ENCODE assay signal across 8 cellular contexts in genomic region chr19:3243851-3244700, GRCh38. TPM values are rescaled to one million over a fixed set of nuclear protein-coding genes. Genes with fewer than 3 reads are reported as not detected.
DNase-seq lines count a peak whose midpoint lies in the region; ATAC-seq, FAIRE-seq and TF ChIP-seq lines count a peak whose summit lies in the region.

No MANE protein-coding gene starts in this region.

- no peak overlapping the region for H2BK20ac ChIP-seq in H1 (ENCODE audit: low read length)

- DNase-seq in right cardiac atrium (peak; percentile 43 to 75 (median 57)), cardiac septum (ENCODE audit: low spot score) (no peak), H1 (ENCODE audit: low read depth in 1 of 2, low spot score in 2 of 2) (peak in 1 of 2 experiments; percentile 81), skeletal muscle cell (ENCODE audit: low read depth) (peak; percentile 10), T1000 (lab: John Stamatoyannopoulos, UW) (no peak), NCI-H1417 treated with DMSO at 0.1 percent for 48 hours (lab: John Stamatoyannopoulos, UW) (no peak)
- DNase-seq in activated CD4-positive, alpha-beta T cell treated with anti-CD3 and anti-CD28 coated beads for 48 hours, result peak; percentile 72

- CTCF ChIA-PET in H1 (lab: Charles Lee; ENCODE audit: partially characterized antibody), result interaction anchor here (0.6 to 1.0 kb wide), 3 partner anchors 9 to 1474 kb away, joined by 3 read pairs; no protein-coding TSS in a partner anchor

- H3K18ac ChIP-seq in H1 (ENCODE audit: extremely low read depth, low read length), result no peak overlapping the region

- H3K4me1 ChIP-seq in right cardiac atrium (ENCODE audit: control insufficient read depth, insufficient read depth, low read length) (no peaks in the 10 kb centered on the region), H1 (replicated peaks in 1 of 4; ENCODE audit: control insufficient read depth in 3 of 4, insufficient read depth in 4 of 4, low read length in 3 of 4) (peaks cover 0 to 2% (median 0%) of the 10 kb centered on the region in 4 experiments; a peak in 1 of 7 replicates)

- H3K23me2 ChIP-seq in H1 (ENCODE audit: low read depth, low read length), result peaks cover 12% of the 10 kb centered on the region

- H2BK5ac ChIP-seq in H1 (ENCODE audit: low read depth, low read length), result no peak overlapping the region; the same call in 1 of the 2 replicates

- no peaks in the 10 kb centered on the region for H3K9me3 Mint-ChIP-seq in stimulated activated memory B cell treated with anti-CD40 and anti-IgM and Interleukin-4, amounts not matched to agents 10 μg/mL and 1 μg/mL and 100 μg/mL, for 72 hours

- peak; percentile 78 for FAIRE-seq in H1 (lab: Jason Lieb, UNC)

- H3K4me3 ChIP-seq in right cardiac atrium (ENCODE audit: low read length) (no peak overlapping the region), H1 (ENCODE audit: extremely low read depth in 1 of 4, insufficient read depth in 2 of 4, low read depth in 3 of 4, low read length in 4 of 4) (no peak overlapping the region), skeletal muscle cell (ENCODE audit: low read depth, low read length) (no peak overlapping the region)

- H3K4me1 Mint-ChIP-seq in stimulated activated memory B cell treated with anti-CD40 and anti-IgM and Interleukin-4, amounts not matched to agents 10 μg/mL and 1 μg/mL and 100 μg/mL, for 72 hours, result no peaks in the 10 kb centered on the region

- no peak for TF ChIP-seq EP300 in H1 (IDR thresholded peaks at IDR 0.05; ENCODE audit: borderline replicate concordance in 1 of 2, low read depth in 2 of 2, low read length in 2 of 2)

- H2AK5ac ChIP-seq in H1 (ENCODE audit: low read depth, low read length), result peak overlapping the region; percentile 57; the same call in 1 of the 2 replicates

- H3K56ac ChIP-seq in H1 (replicated peaks; ENCODE audit: insufficient read length, low read depth, low read length), result peak overlapping the region; percentile 57

- H2AFZ ChIP-seq in H1 (ENCODE audit: low read length), result no peak overlapping the region

- H3K27ac ChIP-seq in right cardiac atrium (ENCODE audit: low read length) (no peak overlapping the region), H1 (ENCODE audit: low read depth, low read length) (no peak overlapping the region)

- H3K27me3 Mint-ChIP-seq in stimulated activated memory B cell treated with anti-CD40 and anti-IgM and Interleukin-4, amounts not matched to agents 10 μg/mL and 1 μg/mL and 100 μg/mL, for 72 hours, result peaks cover 20% of the 10 kb centered on the region

- no peak overlapping the region for H3K27ac Mint-ChIP-seq in stimulated activated memory B cell treated with anti-CD40 and anti-IgM and Interleukin-4, amounts not matched to agents 10 μg/mL and 1 μg/mL and 100 μg/mL, for 72 hours

- intact Hi-C loops in right cardiac atrium (cut with DNase I), result no loop called here
- intact Hi-C loops in cardiac septum (cut with DNase I), result no loop called here

- POLR2A ChIA-PET in H1 (lab: Charles Lee; ENCODE audit: partially characterized antibody), result interaction anchor here (1.4 kb wide), 1 partner anchor 14 kb away, joined by 7 read pairs; no protein-coding TSS in a partner anchor

- H4K20me1 ChIP-seq in H1 (replicated peaks in 1 of 2; ENCODE audit: control insufficient read depth in 1 of 2, insufficient read depth in 2 of 2, low read length in 2 of 2), result peaks cover 7 to 22% of the 10 kb centered on the region in 2 experiments

- TF ChIP-seq RAD21 in H1 (IDR thresholded peaks at IDR 0.05 in 1 of 2, conservative IDR thresholded peaks at IDR 0.05 in 1 of 2; ENCODE audit: low read depth in 2 of 2, low read length in 2 of 2), result no peak

- TF ChIP-seq POLR2A in H1 (IDR thresholded peaks at IDR 0.05; ENCODE audit: control extremely low read depth in 1 of 2, low read depth in 2 of 2, low read length in 2 of 2), result no peak

- peak overlapping the region; percentile 10; the same call in 1 of the 2 replicates for H2BK12ac ChIP-seq in H1 (ENCODE audit: low read depth, low read length)

- H4K5ac ChIP-seq in H1 (ENCODE audit: insufficient read length, low read depth, low read length), result no peak overlapping the region

- H3K4me2 ChIP-seq in H1 (ENCODE audit: insufficient read depth in 1 of 2, low read depth in 2 of 2, low read length in 2 of 2), result no peak overlapping the region; a peak in 1 of 4 replicates

- H3K4ac ChIP-seq in H1 (replicated peaks; ENCODE audit: insufficient read length, low read depth, low read length), result peak overlapping the region; percentile 97

- peak overlapping the region; percentile 81 for H4K91ac ChIP-seq in H1 (replicated peaks; ENCODE audit: insufficient read length, low read length)

- H2BK120ac ChIP-seq in H1 (replicated peaks; ENCODE audit: low read depth, low read length), result peak overlapping the region; percentile 13

- H3K23ac ChIP-seq in H1 (ENCODE audit: insufficient read length), result peak overlapping the region; percentile 96

- no peak overlapping the region for H2BK15ac ChIP-seq in H1 (ENCODE audit: low read length)

- no peak for TF ChIP-seq CTCF in H1 (IDR thresholded peaks at IDR 0.05; ENCODE audit: control extremely low read depth in 1 of 3, insufficient read depth in 1 of 3, low read depth in 1 of 3, low read length in 3 of 3)

- H3K36me3 Mint-ChIP-seq in stimulated activated memory B cell treated with anti-CD40 and anti-IgM and Interleukin-4, amounts not matched to agents 10 μg/mL and 1 μg/mL and 100 μg/mL, for 72 hours, result no peaks in the 10 kb centered on the region

- H3K79me2 ChIP-seq in H1 (ENCODE audit: control insufficient read depth in 1 of 2, insufficient read depth in 2 of 2, low read length in 2 of 2), result no peaks in the 10 kb centered on the region

- H3K36me3 ChIP-seq in H1 (ENCODE audit: control insufficient read depth in 2 of 4, insufficient read depth in 4 of 4, low read length in 3 of 4), result peaks cover 0 to 4% (median 0%) of the 10 kb centered on the region in 4 experiments; a peak in 1 of 8 replicates

- H3K27me3 ChIP-seq in right cardiac atrium (ENCODE audit: control insufficient read depth, insufficient read depth) (no peaks in the 10 kb centered on the region), H1 (replicated peaks in 1 of 4; ENCODE audit: control insufficient read depth in 3 of 4, extremely low read depth in 1 of 4, insufficient read depth in 3 of 4, low read length in 3 of 4) (peaks cover 0 to 2% (median 0%) of the 10 kb centered on the region in 4 experiments; a peak in 1 of 7 replicates)

- H3K9me3 ChIP-seq in right cardiac atrium (ENCODE audit: control insufficient read depth, low read length) (no peaks in the 10 kb centered on the region), H1 (ENCODE audit: insufficient read depth in 2 of 2, low read depth in 1 of 2, low read length in 1 of 2) (no peaks in the 10 kb centered on the region)

- ATAC-seq in right cardiac atrium, result peak in 1 of 2 donors; percentile 32
- ATAC-seq in stimulated activated memory B cell treated with anti-CD40 and anti-IgM and Interleukin-4, amounts not matched to agents 10 μg/mL and 1 μg/mL and 100 μg/mL, for 72 hours, result no peak

- H3K14ac ChIP-seq in H1 (ENCODE audit: insufficient read length), result peak overlapping the region; percentile 93

- H3K79me1 ChIP-seq in H1 (ENCODE audit: low read depth, low read length), result peaks cover 10% of the 10 kb centered on the region; the same call in 1 of the 2 replicates

- peak overlapping the region in 1 of 4 experiments; percentile 63; a peak in 2 of 7 replicates for H3K9ac ChIP-seq in H1 (replicated peaks in 1 of 4; ENCODE audit: extremely low read depth in 1 of 4, low read depth in 3 of 4, low read length in 3 of 4)

- 36% methylated on average over 20 of the region's 20 CpGs for WGBS in right cardiac atrium
- 63% methylated on average over 20 of the region's 20 CpGs; no CpG with 5 or more reads in 1 of the 2 experiments for WGBS in H1 (ENCODE audit: extremely low coverage in 1 of 2, insufficient coverage in 1 of 2, insufficient read length in 1 of 2, insufficient replicate concordance in 2 of 2, low coverage in 1 of 2, low lambda C conversion rate in 2 of 2, missing lambda C conversion rate in 1 of 2), 2 experiments

- peak overlapping the region; percentile 51 for H4K8ac ChIP-seq in H1 (ENCODE audit: extremely low read depth, insufficient read depth, low read length)

- H3K4me3 Mint-ChIP-seq in stimulated activated memory B cell treated with anti-CD40 and anti-IgM and Interleukin-4, amounts not matched to agents 10 μg/mL and 1 μg/mL and 100 μg/mL, for 72 hours, result no peak overlapping the region

TF ChIP-seq in H1, 55 proteins besides CTCF, POLR2A, EP300 and RAD21 (continues in another document):
- TF ChIP-seq NRF1 (IDR thresholded peaks at IDR 0.05; ENCODE audit: low read depth, low read length), result peak; percentile 9; the same call in 1 of the 2 replicates
- TF ChIP-seq, protein P1, sequence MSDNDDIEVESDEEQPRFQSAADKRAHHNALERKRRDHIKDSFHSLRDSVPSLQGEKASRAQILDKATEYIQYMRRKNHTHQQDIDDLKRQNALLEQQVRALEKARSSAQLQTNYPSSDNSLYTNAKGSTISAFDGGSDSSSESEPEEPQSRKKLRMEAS (IDR thresholded peaks at IDR 0.05), result peak; percentile 72

RNA-seq across cellular contexts. Expression of gene CELF5, which starts 19.6 kb away (rescaled TPM):
- total RNA-seq in right cardiac atrium (under 1 TPM in 2 of 4 donors, not detected in 2; 0.14 to 0.20 TPM), cardiac septum (not detected)
- polyA plus RNA-seq in right cardiac atrium (not detected), H1 (2011; rRNA removed) (15.0 and 18.2 TPM in 2 replicates)
- total RNA-seq in H1 (2021; fragmentation: NEBNext Ultra II Directional; extraction: Animal tissue kit (Norgen Biotek cat#: 25700)), result 9.8 and 9.9 TPM in 2 replicates
- polyA plus RNA-seq in H1 (2011; cell fraction: cytosol; rRNA removed), result 15.4 TPM
- polyA plus RNA-seq in H1 (2011; cell fraction: nucleus; rRNA removed), result 43.5 TPM
- polyA plus RNA-seq in H1 (2012, experiment 1 of 2), result 9.0 to 15.7 TPM (median 12.5 TPM) in 4 replicates
- 6.1 TPM for polyA plus RNA-seq in H1 (2012, experiment 2 of 2)
- polyA plus RNA-seq in H1 (2013, experiment 1 of 2), result 11.1 TPM
- polyA plus RNA-seq in H1 (2013, experiment 2 of 2), result 10.4 TPM
- polyA minus RNA-seq in H1 (2011; rRNA and poly(A)+ RNA removed), result 4.4 and 4.7 TPM in 2 replicates
- 4.8 TPM for polyA minus RNA-seq in H1 (2011; cell fraction: cytosol; rRNA and poly(A)+ RNA removed)
- 11.7 TPM for polyA minus RNA-seq in H1 (2011; cell fraction: nucleus; rRNA and poly(A)+ RNA removed)

RNA-seq across cellular contexts. Expression of gene NCLN, which starts 58.3 kb away (rescaled TPM):
- total RNA-seq in right cardiac atrium (10 to 100 TPM; 25.8 to 36.6 (median 27.9) TPM), cardiac septum (19.0 TPM)
- polyA plus RNA-seq in right cardiac atrium (20.3 TPM), H1 (2011; rRNA removed) (89.2 and 119 TPM in 2 replicates)
- total RNA-seq in H1 (2021; fragmentation: NEBNext Ultra II Directional; extraction: Animal tissue kit (Norgen Biotek cat#: 25700)), result 103 and 105 TPM in 2 replicates
- polyA plus RNA-seq in H1 (2011; cell fraction: cytosol; rRNA removed), result 75.6 TPM
- polyA plus RNA-seq in H1 (2011; cell fraction: nucleus; rRNA removed), result 144 TPM
- 69.2 to 103 TPM (median 103 TPM) in 4 replicates for polyA plus RNA-seq in H1 (2012, experiment 1 of 2)
- 80.4 TPM for polyA plus RNA-seq in H1 (2012, experiment 2 of 2)
- 121 TPM for polyA plus RNA-seq in H1 (2013, experiment 1 of 2)
- polyA plus RNA-seq in H1 (2013, experiment 2 of 2), result 121 TPM
- 50.0 and 55.6 TPM in 2 replicates for polyA minus RNA-seq in H1 (2011; rRNA and poly(A)+ RNA removed)
- polyA minus RNA-seq in H1 (2011; cell fraction: cytosol; rRNA and poly(A)+ RNA removed), result 68.7 TPM
- 52.1 TPM for polyA minus RNA-seq in H1 (2011; cell fraction: nucleus; rRNA and poly(A)+ RNA removed)

Comparison
In these comparisons a context has a peak if more than half of its experiments do, and no peak if none do; other contexts are left out.
1. DNase-seq: peak in right cardiac atrium (3 of 3), activated CD4-positive, alpha-beta T cell treated with anti-CD3 and anti-CD28 coated beads for 48 hours (single experiment) and skeletal muscle cell (single experiment); none in cardiac septum (single experiment), T1000 (single experiment) and NCI-H1417 treated with DMSO at 0.1 percent for 48 hours (single experiment).